28 cellular contexts compared by ENCODE assay signal in the genomic region with DNA sequence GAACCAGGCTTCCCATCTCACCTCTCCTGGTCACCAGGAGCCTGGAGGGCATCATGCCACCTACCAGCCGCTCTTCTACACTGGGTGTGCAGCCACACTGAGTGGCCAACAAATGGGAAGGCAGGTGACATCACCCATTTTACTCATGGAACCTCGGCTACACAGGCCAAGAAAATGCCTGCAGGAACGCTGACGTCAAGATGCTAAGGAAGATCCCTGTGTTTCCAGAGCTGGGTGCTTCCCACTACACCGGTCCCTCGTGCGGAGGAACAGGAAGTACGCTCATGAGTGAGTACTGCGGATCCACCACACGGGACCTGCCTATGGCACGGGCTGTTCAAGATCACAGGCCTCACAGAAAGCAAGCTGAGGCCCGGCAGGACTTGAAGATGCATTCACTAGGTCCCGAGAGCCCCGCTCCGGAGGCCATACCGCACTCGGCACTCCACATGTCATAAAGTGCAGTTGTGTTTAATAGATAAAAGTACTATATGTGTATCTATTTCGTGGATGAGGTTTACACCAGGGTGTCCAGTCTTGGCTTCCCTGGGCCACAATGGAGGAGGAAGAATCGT.
"Had no signal": no experiment of that assay in that cellular context is flagged by ENCODE, and none has a peak within 500 bp of the region (broad histone marks: within the 10 kb centered on the region; RNA-seq: fewer than 3 reads in every experiment).

No MANE protein-coding gene starts in this region.

- H3K27ac ChIP-seq: left lung, lower lobe of right lung, neural progenitor cell, neutrophil, pancreas, prostate gland, sigmoid colon, spleen, suprapubic skin, thoracic aorta, tibial artery, uterus had no signal

- H3K4me1 ChIP-seq: left lung, lower lobe of right lung, neural progenitor cell, pancreas, prostate gland, spleen, suprapubic skin, tibial artery, uterus had no signal

- FAIRE-seq: islet of Langerhans, kidney, pancreas, small intestine had no signal

- H3K4me2 ChIP-seq: neural progenitor cell had no signal

- H3K9ac ChIP-seq: neural progenitor cell had no signal

- DNase-seq: hypothalamus; immature natural killer cell; kidney; left colon; left lung; lower lobe of right lung; mammary epithelial cell; mesenchymal stem cell; naive thymus-derived CD8-positive, alpha-beta T cell; nephron progenitor cell; occipital lobe; pancreas; retina; sigmoid colon; small intestine; spleen; stimulated activated CD4-positive, alpha-beta T cell treated with anti-CD3 and anti-CD28 coated beads, Interleukin-4, amount 100 ng/mL, for 24 hours; stimulated activated naive CD4-positive, alpha-beta T cell; tibial artery; trophoblast cell; uterus had no signal

- H3K27me3 ChIP-seq: left lung, neural progenitor cell, neutrophil, pancreas, sigmoid colon, spleen, suprapubic skin, tibial artery, uterus had no signal

- H3K36me3 ChIP-seq: left lung, lower lobe of right lung, neural progenitor cell, neutrophil, pancreas, prostate gland, sigmoid colon, spleen, suprapubic skin, thoracic aorta, tibial artery, uterus had no signal

- H2AFZ ChIP-seq: neural progenitor cell had no signal

- H3K4me3 ChIP-seq: left lung, lower lobe of right lung, neural progenitor cell, pancreas, prostate gland, sigmoid colon, spleen, suprapubic skin, thoracic aorta, tibial artery, uterus had no signal

- ATAC-seq: left colon; left lung; lower lobe of right lung; naive thymus-derived CD8-positive, alpha-beta T cell; pancreas; right cardiac atrium had no signal

- H3K9me3 ChIP-seq: left lung, lower lobe of right lung, neutrophil, pancreas, prostate gland, sigmoid colon, spleen, suprapubic skin, thoracic aorta, tibial artery, uterus had no signal
